Comparison of ENCODE assay signal across 7 cellular contexts in the genomic region with DNA sequence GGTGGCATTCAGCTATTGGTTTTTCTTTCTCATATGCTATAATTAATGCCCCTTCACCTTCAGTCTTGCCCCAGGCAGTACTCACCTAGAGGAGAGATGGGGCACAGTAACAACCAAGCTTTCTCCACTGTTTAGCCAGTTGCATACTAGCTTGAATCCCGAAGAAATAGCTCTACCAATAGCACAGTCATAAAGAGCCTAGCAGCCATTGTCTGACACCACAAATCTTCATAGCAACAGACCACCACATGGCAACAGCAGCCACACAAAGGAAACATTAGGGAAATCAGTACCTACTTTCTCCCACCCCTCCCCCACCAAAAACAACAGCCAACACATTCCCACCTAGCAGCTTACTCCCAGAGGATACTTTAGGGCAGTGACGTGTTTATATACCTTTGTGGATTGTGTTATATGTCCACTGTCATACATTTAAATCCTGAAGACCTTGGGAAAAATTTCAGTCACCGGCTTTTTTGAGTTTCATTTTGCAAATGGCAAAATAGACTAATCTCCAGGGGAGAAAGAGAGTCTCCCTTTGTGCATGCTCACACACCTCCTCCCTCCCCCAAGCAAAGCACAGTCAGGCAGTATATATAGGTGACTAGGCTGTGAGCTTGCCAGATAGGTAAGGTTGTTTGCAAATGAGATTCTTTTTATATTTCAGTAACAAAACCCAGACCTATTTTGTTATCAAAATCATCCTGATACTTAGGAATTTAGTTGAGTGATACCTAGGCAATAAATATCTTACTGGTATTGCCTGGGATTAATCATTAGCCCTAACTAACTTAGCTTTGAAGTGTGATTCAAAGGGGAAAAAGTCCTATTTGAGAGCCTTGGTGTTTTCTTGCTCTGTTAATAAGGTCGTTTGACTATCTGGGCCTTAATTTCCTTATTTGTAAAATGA.
DNase-seq lines count a peak whose midpoint lies in the region; ATAC-seq and TF ChIP-seq lines count a peak whose summit lies in the region.

No MANE protein-coding gene starts in this region.

- H3K9me3 ChIP-seq in mammary epithelial cell (replicated peaks; ENCODE audit: insufficient read depth, low read length): peaks cover 4% of the 10 kb centered on the region

- CTCF ChIA-PET in mammary epithelial cell (lab: Charles Lee; ENCODE audit: low non-redundant PET): interaction anchor here (0.6 kb wide), 1 partner anchor 12 kb away, joined by 4 read pairs; no protein-coding TSS in a partner anchor

- H3K27ac ChIP-seq in mammary epithelial cell (ENCODE audit: insufficient read depth, low read depth, low read length): peak overlapping the region; percentile 38

- BruUV-seq in mammary epithelial cell (replicated peaks; lab: Mats Ljungman, UMichigan): no TSS peak

- dilution Hi-C loops in mammary epithelial cell (cut with HindIII; ENCODE audit: low sequenced_read_pairs): no loop called here

- peaks cover 16% of the 10 kb centered on the region for H3K4me1 ChIP-seq in mammary epithelial cell (ENCODE audit: insufficient read depth, low read length)

- H3K4me3 Mint-ChIP-seq in HFFc6 (no peak overlapping the region), mesothelial cell of epicardium (no peak overlapping the region)

- no peak overlapping the region for H2AFZ ChIP-seq in mammary epithelial cell (ENCODE audit: low read depth, low read length)

- no peak overlapping the region for H3K4me3 ChIP-seq in mammary epithelial cell (replicated peaks in 1 of 3; ENCODE audit: insufficient read depth in 1 of 3, low read depth in 2 of 3, low read length in 3 of 3)

- H3K27me3 ChIP-seq in mammary epithelial cell (ENCODE audit: insufficient read depth, low read length): no peaks in the 10 kb centered on the region

- peaks cover 1% of the 10 kb centered on the region for H3K36me3 ChIP-seq in mammary epithelial cell (ENCODE audit: insufficient read depth, low read length)

- no peak overlapping the region for H3K9ac ChIP-seq in mammary epithelial cell (ENCODE audit: insufficient read depth, low read length)

- H3K4me1 Mint-ChIP-seq in HFFc6 (ENCODE audit: low read depth) (peaks cover 38% of the 10 kb centered on the region), mesothelial cell of epicardium (peaks cover 31% of the 10 kb centered on the region)

- DNase-seq in HFFc6 (no peak), NCI-H146 treated with DMSO at 0.1 percent for 48 hours (lab: John Stamatoyannopoulos, UW; ENCODE audit: unreplicated experiment) (peak; percentile 15), mammary epithelial cell (no peak), mesothelial cell of epicardium (ENCODE audit: low spot score in 2 of 2, unreplicated experiment in 2 of 2) (no peak), GM19240 (ENCODE audit: insufficient read length, low spot score) (no peak), DMS114 treated with DMSO at 0.1 percent for 48 hours (lab: John Stamatoyannopoulos, UW; ENCODE audit: unreplicated experiment) (no peak)

- 48% methylated on average over 4 of the region's 4 CpGs for WGBS in mammary epithelial cell (ENCODE audit: low coverage, missing lambda C conversion rate)

- H3K9me3 Mint-ChIP-seq in HFFc6 (no peaks in the 10 kb centered on the region), mesothelial cell of epicardium (peaks cover 9% of the 10 kb centered on the region)

- TF ChIP-seq CTCF in HFFc6 (IDR thresholded peaks at IDR 0.05) (no peak), mammary epithelial cell (conservative IDR thresholded peaks at IDR 0.05 in 1 of 2, IDR thresholded peaks at IDR 0.05 in 1 of 2; ENCODE audit: extremely low read depth in 1 of 2, insufficient read depth in 1 of 2, low read depth in 1 of 2, low read length in 2 of 2) (no peak), mesothelial cell of epicardium (IDR thresholded peaks at IDR 0.05; ENCODE audit: unreplicated experiment) (no peak)

- H3K27ac Mint-ChIP-seq in HFFc6: peak overlapping the region; percentile 64
- peak overlapping the region; percentile 90 for H3K27ac Mint-ChIP-seq in mesothelial cell of epicardium

- H3K79me2 ChIP-seq in mammary epithelial cell (ENCODE audit: insufficient read depth, low read length): peaks cover 66% of the 10 kb centered on the region

- H3K36me3 Mint-ChIP-seq in HFFc6 (ENCODE audit: low read depth) (peaks cover 21% of the 10 kb centered on the region), mesothelial cell of epicardium (peaks cover 22% of the 10 kb centered on the region)

- intact Hi-C loops in mammary epithelial cell (cut with micrococcal nuclease): loop anchor here (10.0 kb wide), 1 partner anchor 110 kb away; no protein-coding TSS in a partner anchor

- H3K4me2 ChIP-seq in mammary epithelial cell (ENCODE audit: insufficient read depth, low read depth, low read length): no peak overlapping the region

- no peaks in the 10 kb centered on the region for H4K20me1 ChIP-seq in mammary epithelial cell (ENCODE audit: insufficient read depth, low read length)

- in situ Hi-C loops in mammary epithelial cell (cut with MboI; ENCODE audit: low sequenced_read_pairs in 2 of 2): no loop called here

- H3K27me3 Mint-ChIP-seq in HFFc6 (ENCODE audit: insufficient read depth): no peaks in the 10 kb centered on the region; the same call in 1 of the 2 replicates
- no peaks in the 10 kb centered on the region for H3K27me3 Mint-ChIP-seq in mesothelial cell of epicardium (ENCODE audit: low read depth)

- ATAC-seq in GM18520 (IDR thresholded peaks at IDR 0.05; ENCODE audit: unreplicated experiment): peak; percentile 32
